Comparison of ENCODE assay signal across 8 cellular contexts in the genomic region with DNA sequence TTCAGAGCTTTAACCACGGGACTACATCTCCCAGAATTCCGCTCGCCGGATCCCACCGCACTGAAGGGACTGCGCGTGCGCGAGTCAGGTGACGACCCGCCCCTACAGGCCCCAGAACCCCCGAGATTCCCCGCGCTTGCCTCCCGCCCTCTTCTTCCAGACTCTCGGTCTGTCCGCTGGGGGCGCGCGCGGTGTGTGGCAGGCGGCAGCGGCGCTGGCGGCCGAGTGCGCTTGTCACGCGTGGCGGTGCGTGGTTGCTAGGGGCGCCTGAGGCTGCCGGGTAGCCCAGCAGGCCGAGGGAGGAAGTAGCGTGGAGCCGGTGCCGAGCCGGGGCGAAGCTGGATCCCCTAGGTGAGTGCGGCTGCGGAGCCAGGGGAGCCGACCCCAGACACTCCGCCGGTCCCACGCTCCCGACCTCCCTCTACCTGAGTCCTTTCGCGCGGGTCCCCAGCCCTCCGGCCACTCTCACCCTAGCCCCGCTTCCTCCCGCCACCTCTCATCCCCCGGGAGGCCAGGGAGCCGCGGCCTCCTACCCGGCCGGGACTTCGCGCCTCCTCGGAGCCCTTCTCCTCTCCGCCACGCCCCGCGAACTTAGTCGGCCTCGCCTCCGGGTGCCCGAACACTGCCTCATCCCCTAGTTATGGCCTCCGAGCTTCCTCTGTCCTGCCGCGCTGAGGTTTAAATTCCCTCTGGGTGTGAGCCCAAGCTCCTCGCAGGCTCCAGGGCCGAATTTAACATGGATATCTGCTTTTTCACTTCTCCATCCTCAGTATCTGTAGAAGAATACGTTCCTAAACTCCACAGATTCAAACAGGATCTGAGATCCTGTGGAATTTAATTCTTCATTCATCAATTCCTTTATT. TPM values are rescaled to one million over a fixed set of nuclear protein-coding genes. Genes with fewer than 3 reads are reported as not detected.
DNase-seq lines count a peak whose midpoint lies in the region; ATAC-seq and TF ChIP-seq lines count a peak whose summit lies in the region.

A gene with protein sequence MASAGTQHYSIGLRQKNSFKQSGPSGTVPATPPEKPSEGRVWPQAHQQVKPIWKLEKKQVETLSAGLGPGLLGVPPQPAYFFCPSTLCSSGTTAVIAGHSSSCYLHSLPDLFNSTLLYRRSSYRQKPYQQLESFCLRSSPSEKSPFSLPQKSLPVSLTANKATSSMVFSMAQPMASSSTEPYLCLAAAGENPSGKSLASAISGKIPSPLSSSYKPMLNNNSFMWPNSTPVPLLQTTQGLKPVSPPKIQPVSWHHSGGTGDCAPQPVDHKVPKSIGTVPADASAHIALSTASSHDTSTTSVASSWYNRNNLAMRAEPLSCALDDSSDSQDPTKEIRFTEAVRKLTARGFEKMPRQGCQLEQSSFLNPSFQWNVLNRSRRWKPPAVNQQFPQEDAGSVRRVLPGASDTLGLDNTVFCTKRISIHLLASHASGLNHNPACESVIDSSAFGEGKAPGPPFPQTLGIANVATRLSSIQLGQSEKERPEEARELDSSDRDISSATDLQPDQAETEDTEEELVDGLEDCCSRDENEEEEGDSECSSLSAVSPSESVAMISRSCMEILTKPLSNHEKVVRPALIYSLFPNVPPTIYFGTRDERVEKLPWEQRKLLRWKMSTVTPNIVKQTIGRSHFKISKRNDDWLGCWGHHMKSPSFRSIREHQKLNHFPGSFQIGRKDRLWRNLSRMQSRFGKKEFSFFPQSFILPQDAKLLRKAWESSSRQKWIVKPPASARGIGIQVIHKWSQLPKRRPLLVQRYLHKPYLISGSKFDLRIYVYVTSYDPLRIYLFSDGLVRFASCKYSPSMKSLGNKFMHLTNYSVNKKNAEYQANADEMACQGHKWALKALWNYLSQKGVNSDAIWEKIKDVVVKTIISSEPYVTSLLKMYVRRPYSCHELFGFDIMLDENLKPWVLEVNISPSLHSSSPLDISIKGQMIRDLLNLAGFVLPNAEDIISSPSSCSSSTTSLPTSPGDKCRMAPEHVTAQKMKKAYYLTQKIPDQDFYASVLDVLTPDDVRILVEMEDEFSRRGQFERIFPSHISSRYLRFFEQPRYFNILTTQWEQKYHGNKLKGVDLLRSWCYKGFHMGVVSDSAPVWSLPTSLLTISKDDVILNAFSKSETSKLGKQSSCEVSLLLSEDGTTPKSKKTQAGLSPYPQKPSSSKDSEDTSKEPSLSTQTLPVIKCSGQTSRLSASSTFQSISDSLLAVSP (plus strand): TSS at position 149 of the 863 bp plus-strand sequence. CDS start 26,842 bp downstream, outside the sequence.

- ATAC-seq in HG02623 (IDR thresholded peaks at IDR 0.05; ENCODE audit: unreplicated experiment) (peak; percentile 92), thoracic aorta (ENCODE audit: insufficient number of reproducible peaks, low FRiP score, low read depth) (peak; percentile 98)
- peak; percentile 96 for ATAC-seq in activated naive CD4-positive, alpha-beta T cell treated with anti-CD3 and anti-CD28 coated beads, Interleukin-2, amount 50 U/mL, for 72 hours

- peaks cover 39% of the 10 kb centered on the region for H3K79me2 ChIP-seq in osteoblast (ENCODE audit: insufficient read depth, low read length)

- TF ChIP-seq CTCF in GM12864 (IDR thresholded peaks at IDR 0.05; ENCODE audit: low read depth, low read length, missing control alignments) (peak; percentile 78), osteoblast (IDR thresholded peaks at IDR 0.05; ENCODE audit: extremely low read depth, low read depth, low read length) (peak; percentile 69), thoracic aorta (IDR thresholded peaks at IDR 0.05) (peak; percentile 91)

- DNase-seq in GM12864 (ENCODE audit: low read depth), result peak; percentile 87
- peak; percentile 90 for DNase-seq in NCI-H1092 treated with DMSO at 0.1 percent for 48 hours (lab: John Stamatoyannopoulos, UW)
- peak; percentile 95 for DNase-seq in SKM-1 (lab: John Stamatoyannopoulos, UW; ENCODE audit: unreplicated experiment)
- peak; percentile 96 to 97 for DNase-seq in activated naive CD4-positive, alpha-beta T cell treated with anti-CD3 and anti-CD28 coated beads, Interleukin-2, amount 50 U/mL, for 72 hours (ENCODE audit: low spot score in 2 of 2)
- DNase-seq in glomerular visceral epithelial cell (ENCODE audit: extremely low spot score), result peak; percentile 99
- peak; percentile 99 for DNase-seq in osteoblast (ENCODE audit: insufficient read length, low spot score, missing footprints)
- DNase-seq in thoracic aorta (ENCODE audit: low spot score), result peak; percentile 97

- H3K27ac ChIP-seq in osteoblast (ENCODE audit: low read depth, low read length) (peak within 1 kb of the TSS; percentile 81), thoracic aorta (peak within 1 kb of the TSS; percentile 83 to 86)

- peak within 1 kb of the TSS; percentile 67 for H3K4me3 ChIP-seq in GM12864 (ENCODE audit: low read depth, low read length)
- peak within 1 kb of the TSS; percentile 87 for H3K4me3 ChIP-seq in osteoblast (ENCODE audit: insufficient read depth, low read length)
- peak within 1 kb of the TSS; percentile 86 for H3K4me3 ChIP-seq in thoracic aorta

- H3K9me3 Mint-ChIP-seq in activated naive CD4-positive, alpha-beta T cell treated with anti-CD3 and anti-CD28 coated beads, Interleukin-2, amount 50 U/mL, for 72 hours, result no peaks in the 10 kb centered on the region

- H3K9me3 ChIP-seq in osteoblast (ENCODE audit: low read depth, low read length) (no peaks in the 10 kb centered on the region), thoracic aorta (no peaks in the 10 kb centered on the region)

- H3K4me1 ChIP-seq in osteoblast (ENCODE audit: insufficient read depth, low read length) (peaks cover 11% of the 10 kb centered on the region), thoracic aorta (ENCODE audit: control insufficient read depth in 1 of 2, low read depth in 2 of 2) (peaks cover 3 to 16% of the 10 kb centered on the region in 2 donors)

- peaks cover 4% of the 10 kb centered on the region for H4K20me1 ChIP-seq in osteoblast (ENCODE audit: insufficient read depth, low read length)

- H3K27me3 ChIP-seq in osteoblast (ENCODE audit: insufficient read depth, low read length) (no peaks in the 10 kb centered on the region), thoracic aorta (replicated peaks; ENCODE audit: insufficient read depth) (no peaks in the 10 kb centered on the region)

- H3K36me3 Mint-ChIP-seq in activated naive CD4-positive, alpha-beta T cell treated with anti-CD3 and anti-CD28 coated beads, Interleukin-2, amount 50 U/mL, for 72 hours, result peaks cover 5 to 11% of the 10 kb centered on the region in 2 donors

- H3K4me2 ChIP-seq in osteoblast (ENCODE audit: insufficient read depth, low read length), result peak within 1 kb of the TSS; percentile 98

- H3K27ac Mint-ChIP-seq in activated naive CD4-positive, alpha-beta T cell treated with anti-CD3 and anti-CD28 coated beads, Interleukin-2, amount 50 U/mL, for 72 hours, result peak within 1 kb of the TSS; percentile 94 to 98

- H3K36me3 ChIP-seq in osteoblast (ENCODE audit: insufficient read depth, low read length) (no peaks in the 10 kb centered on the region), thoracic aorta (no peaks in the 10 kb centered on the region)

- peak within 1 kb of the TSS; percentile 96 for H2AFZ ChIP-seq in osteoblast (ENCODE audit: low read length)

RNA-seq across cellular contexts. Expression of the gene that starts here (rescaled TPM):
- total RNA-seq in activated naive CD4-positive, alpha-beta T cell treated with anti-CD3 and anti-CD28 coated beads, Interleukin-2, amount 50 U/mL, for 72 hours, result 10 to 100 TPM; 28.2 to 42.2 TPM
- total RNA-seq in osteoblast (13.0 and 15.6 TPM in 2 replicates), thoracic aorta (10 to 100 TPM; 10.8 to 24.1 TPM)

Comparison
In these comparisons a context has a peak if more than half of its experiments do, and no peak if none do; other contexts are left out.
1. Peak in every context shown above with its lines: DNase-seq, ATAC-seq, H3K4me3 ChIP-seq and H3K27ac ChIP-seq.